Comparison of ENCODE assay signal across 9 cellular contexts in genomic region chr6:143528164-143528811, GRCh38. TPM values are rescaled to one million over a fixed set of nuclear protein-coding genes. Genes with fewer than 3 reads are reported as not detected.
A peak's percentile ranks its signal among the peaks of the same experiment; 100 is the strongest.
DNase-seq lines count a peak whose midpoint lies in the region; ATAC-seq and TF ChIP-seq lines count a peak whose summit lies in the region.
"Had no signal": no experiment of that assay in that cellular context is flagged by ENCODE, and none has a peak within 500 bp of the region (broad histone marks: within the 10 kb centered on the region; RNA-seq: fewer than 3 reads in every experiment).

No MANE protein-coding gene starts in this region.

- H3K9me3 ChIP-seq in HEK293 (ENCODE audit: control insufficient read depth, insufficient read depth, low read depth, low read length) (no peaks in the 10 kb centered on the region), colonic mucosa (no peaks in the 10 kb centered on the region), gastrocnemius medialis (no peaks in the 10 kb centered on the region)
- no peaks in the 10 kb centered on the region for H3K9me3 ChIP-seq in naive thymus-derived CD4-positive, alpha-beta T cell (ENCODE audit: control insufficient read depth in 2 of 3, low read length in 3 of 3)

- TF ChIP-seq POLR2A in gastrocnemius medialis (IDR thresholded peaks at IDR 0.05): no peak

- POLR2A ChIA-PET in HEK293 (lab: Yijun Ruan, JAX): interaction anchor here (0.8 kb wide), 1 partner anchor 17 kb away, joined by 3 read pairs; the partner anchor contains the start of gene FUCA2
- POLR2A ChIA-PET in naive thymus-derived CD4-positive, alpha-beta T cell (lab: Charles Lee): no interaction called here

- in situ Hi-C loops in gastrocnemius medialis (cut with MboI; ENCODE audit: low sequenced_read_pairs in 4 of 4): no loop called here

- no peak for TF ChIP-seq CTCF in HEK293 (tag by site-specific recombination; IDR thresholded peaks at IDR 0.05)
- no peak for TF ChIP-seq CTCF in colonic mucosa (IDR thresholded peaks at IDR 0.05)
- TF ChIP-seq CTCF in gastrocnemius medialis (IDR thresholded peaks at IDR 0.05 in 4 of 5, conservative IDR thresholded peaks at IDR 0.05 in 1 of 5): no peak

- H3K4me3 ChIP-seq in HEK293 (ENCODE audit: low read depth, low read length) (no peak overlapping the region), colonic mucosa (no peak overlapping the region), gastrocnemius medialis (no peak overlapping the region)
- no peak overlapping the region for H3K4me3 ChIP-seq in naive thymus-derived CD4-positive, alpha-beta T cell (ENCODE audit: low read length)

- H3K9ac ChIP-seq in colonic mucosa (ENCODE audit: low read depth in 2 of 2, low read length in 2 of 2): no peak overlapping the region

- H3K4me1 ChIP-seq in HEK293 (ENCODE audit: control insufficient read depth, insufficient read depth, low read length) (no peaks in the 10 kb centered on the region), colonic mucosa (no peaks in the 10 kb centered on the region), gastrocnemius medialis (no peaks in the 10 kb centered on the region)
- peaks cover 14 to 15% of the 10 kb centered on the region in 2 donors for H3K4me1 ChIP-seq in naive thymus-derived CD4-positive, alpha-beta T cell (ENCODE audit: control insufficient read depth in 2 of 2, insufficient read depth in 2 of 2, low read length in 2 of 2)

- no peaks in the 10 kb centered on the region for H3K27me3 ChIP-seq in naive thymus-derived CD4-positive, alpha-beta T cell (ENCODE audit: control insufficient read depth in 2 of 2, insufficient read depth in 2 of 2, low read length in 2 of 2)
- H3K27me3 ChIP-seq in colonic mucosa: no peaks in the 10 kb centered on the region
- no peaks in the 10 kb centered on the region for H3K27me3 ChIP-seq in gastrocnemius medialis

- peaks cover 13 to 19% (median 15%) of the 10 kb centered on the region in 7 donors for H3K4me1 Mint-ChIP-seq in naive thymus-derived CD4-positive, alpha-beta T cell

- peak overlapping the region in 9 of 10 donors; percentile 16 to 76 (median 55) for H3K4me3 Mint-ChIP-seq in naive thymus-derived CD4-positive, alpha-beta T cell

- H3K36me3 ChIP-seq in HEK293 (ENCODE audit: control insufficient read depth in 2 of 2, insufficient read depth in 1 of 2, low read length in 2 of 2): no peaks in the 10 kb centered on the region
- H3K36me3 ChIP-seq in naive thymus-derived CD4-positive, alpha-beta T cell (ENCODE audit: control insufficient read depth in 2 of 3, insufficient read depth in 3 of 3, low read length in 3 of 3): no peaks in the 10 kb centered on the region
- no peaks in the 10 kb centered on the region for H3K36me3 ChIP-seq in colonic mucosa
- H3K36me3 ChIP-seq in gastrocnemius medialis: no peaks in the 10 kb centered on the region

- H3K27ac Mint-ChIP-seq in naive thymus-derived CD4-positive, alpha-beta T cell: peak overlapping the region; percentile 85 to 95 (median 93)

- no peak overlapping the region for H3K27ac ChIP-seq in HEK293 (ENCODE audit: extremely low read depth, low read depth, low read length)
- H3K27ac ChIP-seq in naive thymus-derived CD4-positive, alpha-beta T cell (ENCODE audit: low read depth, low read length): peak overlapping the region; percentile 50
- H3K27ac ChIP-seq in colonic mucosa: no peak overlapping the region
- no peak overlapping the region for H3K27ac ChIP-seq in gastrocnemius medialis

- H3K27me3 Mint-ChIP-seq in naive thymus-derived CD4-positive, alpha-beta T cell: no peaks in the 10 kb centered on the region

- ATAC-seq in GM18858 (IDR thresholded peaks at IDR 0.05; ENCODE audit: unreplicated experiment) (peak; percentile 80), gastrocnemius medialis (no peak)
- peak; percentile 54 for ATAC-seq in naive thymus-derived CD4-positive, alpha-beta T cell

- CTCF ChIA-PET in HEK293 (lab: Yijun Ruan, JAX): interaction anchor here (0.7 to 1.5 kb wide), 5 partner anchors 8 to 416 kb away, joined by 3 to 6 read pairs (median 5); no protein-coding TSS in a partner anchor
- CTCF ChIA-PET in naive thymus-derived CD4-positive, alpha-beta T cell (lab: Charles Lee): interaction anchor here (1.4 kb wide), 1 partner anchor 17 kb away, joined by 3 read pairs; the partner anchor contains the start of gene FUCA2

- H3K36me3 Mint-ChIP-seq in naive thymus-derived CD4-positive, alpha-beta T cell: peaks cover 0 to 25% (median 7%) of the 10 kb centered on the region in 5 donors

- intact Hi-C loops in naive thymus-derived CD4-positive, alpha-beta T cell (cut with micrococcal nuclease): loop anchor here (1.0 to 2.0 kb wide), 5 partner anchors 8 to 485 kb away; no protein-coding TSS in a partner anchor
- intact Hi-C loops in colonic mucosa (cut with DNase I) (no loop called here), gastrocnemius medialis (cut with DNase I; ENCODE audit: low total_unique reads) (no loop called here)

- peaks cover 0 to 6% (median 0%) of the 10 kb centered on the region in 11 donors for H3K9me3 Mint-ChIP-seq in naive thymus-derived CD4-positive, alpha-beta T cell

- peak; percentile 38 to 78 for DNase-seq in NOMO-1 (lab: John Stamatoyannopoulos, UW; ENCODE audit: unreplicated experiment in 2 of 2)
- peak in 3 of 9 donors; percentile 21 to 37 (median 27) for DNase-seq in naive thymus-derived CD4-positive, alpha-beta T cell
- DNase-seq in colonic mucosa: no peak
- no peak for DNase-seq in gastrocnemius medialis
- no peak for DNase-seq in DMS79 treated with DMSO at 0.1 percent for 48 hours (lab: John Stamatoyannopoulos, UW)
- DNase-seq in NCI-H187 (lab: John Stamatoyannopoulos, UW): no peak
- DNase-seq: activated CD4-positive, alpha-beta T cell treated with anti-CD3 and anti-CD28 coated beads, Interleukin-2, amount 50 U/mL, for 1 hour had no signal

TF ChIP-seq in HEK293, 187 proteins besides CTCF, POLR2A, EP300 and RAD21:
- TF ChIP-seq SALL2 (tag by site-specific recombination; IDR thresholded peaks at IDR 0.05; ENCODE audit: borderline replicate concordance) (no peak), EGR2 (tag by site-specific recombination; IDR thresholded peaks at IDR 0.05; ENCODE audit: low read depth) (peak; percentile 94), ZNF335 (tag by site-specific recombination; conservative IDR thresholded peaks at IDR 0.05) (no peak), ZFHX2 (tag by site-specific recombination; conservative IDR thresholded peaks at IDR 0.05) (peak; percentile 92), INSM2 (tag by site-specific recombination; IDR thresholded peaks at IDR 0.05) (no peak), ZBTB10 (tag by site-specific recombination; IDR thresholded peaks at IDR 0.05) (no peak), KLF9 (tag by site-specific recombination; IDR thresholded peaks at IDR 0.05; ENCODE audit: low read depth) (no peak), ZFP37 (tag by site-specific recombination; IDR thresholded peaks at IDR 0.05) (no peak)
TF ChIP-seq in HEK293: peak in this region for 2.

RNA-seq across cellular contexts. Expression of gene FUCA2, which starts 16.8 kb away (rescaled TPM):
- total RNA-seq in naive thymus-derived CD4-positive, alpha-beta T cell: 10 to 100 TPM in 2 of 5 experiments, 1 to 10 TPM in 3; 5.3 to 14.9 (median 6.7) TPM
- polyA plus RNA-seq in naive thymus-derived CD4-positive, alpha-beta T cell: 1 to 10 TPM; 4.4 to 5.4 TPM
- 10 to 100 TPM; 72.2 to 93.1 TPM for total RNA-seq in colonic mucosa
- 10 to 100 TPM in 1 of 4 donors, 1 to 10 TPM in 3; 2.9 to 13.9 (median 6.3) TPM for total RNA-seq in gastrocnemius medialis

Comparison
In these comparisons a context has a peak if more than half of its experiments do, and no peak if none do; other contexts are left out.
1. ATAC-seq: peak in GM18858 (single experiment) and naive thymus-derived CD4-positive, alpha-beta T cell (single experiment); none in gastrocnemius medialis (0 of 2).
2. DNase-seq: peak in NOMO-1 (2 of 2); none in colonic mucosa (single experiment), gastrocnemius medialis (0 of 2), DMS79 treated with DMSO at 0.1 percent for 48 hours (single experiment) and NCI-H187 (0 of 2).
3. RNA of gene FUCA2, which starts 16.8 kb away (total RNA-seq): 72.2 to 93.1 TPM in colonic mucosa; 2.9 to 13.9 TPM in gastrocnemius medialis and 5.3 to 14.9 TPM in naive thymus-derived CD4-positive, alpha-beta T cell; every median in the first group is over 4 times any median in the second.
4. intact Hi-C loops: an anchor here in naive thymus-derived CD4-positive, alpha-beta T cell (1.0 to 2.0 kb wide); none called in colonic mucosa and gastrocnemius medialis.